17 cellular contexts compared by ENCODE assay signal in genomic region chr10:109979215-109979614, GRCh38.
"Had no signal": no experiment of that assay in that cellular context is flagged by ENCODE, and none has a peak within 500 bp of the region (broad histone marks: within the 10 kb centered on the region; RNA-seq: fewer than 3 reads in every experiment).

No MANE protein-coding gene starts in this region.

- FAIRE-seq: islet of Langerhans had no signal

- H3K27ac Mint-ChIP-seq: activated CD4-positive, alpha-beta memory T cell treated with anti-CD3 and anti-CD28 coated beads for 36 hours; activated naive CD8-positive, alpha-beta T cell treated with anti-CD3 and anti-CD28 coated beads for 36 hours had no signal

- H3K4me1 ChIP-seq: prostate gland, upper lobe of right lung had no signal

- H3K9me3 ChIP-seq: prostate gland, right atrium auricular region, upper lobe of right lung had no signal

- H3K27ac ChIP-seq: prostate gland, upper lobe of right lung had no signal

- H3K79me2 ChIP-seq: hepatocyte had no signal

- ATAC-seq: stimulated activated naive CD8-positive, alpha-beta T cell treated with anti-CD3 and anti-CD28 coated beads, Interleukin-15, Interleukin-2, amounts not matched to agents 100 U/mL and 50 U/mL, for 24 hours had no signal

- H2AFZ ChIP-seq: hepatocyte had no signal

- H3K27me3 ChIP-seq: hepatocyte, right atrium auricular region, upper lobe of right lung had no signal

- H3K4me3 ChIP-seq: hepatocyte, prostate gland, right atrium auricular region, upper lobe of right lung had no signal

- H3K4me3 Mint-ChIP-seq: activated CD4-positive, alpha-beta memory T cell treated with anti-CD3 and anti-CD28 coated beads for 36 hours; activated naive CD8-positive, alpha-beta T cell treated with anti-CD3 and anti-CD28 coated beads for 36 hours; brain; central memory CD8-positive, alpha-beta T cell; neural crest cell; WTC11 had no signal

- H3K27me3 Mint-ChIP-seq: activated CD4-positive, alpha-beta memory T cell treated with anti-CD3 and anti-CD28 coated beads for 36 hours; activated naive CD8-positive, alpha-beta T cell treated with anti-CD3 and anti-CD28 coated beads for 36 hours; brain had no signal

- DNase-seq: activated CD4-positive, alpha-beta memory T cell treated with anti-CD3 and anti-CD28 coated beads for 36 hours; activated CD4-positive, alpha-beta T cell treated with anti-CD3 and anti-CD28 coated beads for 4 hours; activated naive CD4-positive, alpha-beta T cell; activated naive CD8-positive, alpha-beta T cell treated with anti-CD3 and anti-CD28 coated beads for 36 hours; cortex of kidney; effector CD4-positive, alpha-beta T cell; stimulated activated naive CD8-positive, alpha-beta T cell treated with anti-CD3 and anti-CD28 coated beads, Interleukin-15, Interleukin-2, amounts not matched to agents 100 U/mL and 50 U/mL, for 24 hours; SW 1271; upper lobe of right lung had no signal

- H3K36me3 Mint-ChIP-seq: activated CD4-positive, alpha-beta memory T cell treated with anti-CD3 and anti-CD28 coated beads for 36 hours; activated naive CD8-positive, alpha-beta T cell treated with anti-CD3 and anti-CD28 coated beads for 36 hours; brain; WTC11 had no signal

- H3K36me3 ChIP-seq: prostate gland, right atrium auricular region, upper lobe of right lung had no signal
